Comparison of ENCODE assay signal across 8 cellular contexts in the genomic region with DNA sequence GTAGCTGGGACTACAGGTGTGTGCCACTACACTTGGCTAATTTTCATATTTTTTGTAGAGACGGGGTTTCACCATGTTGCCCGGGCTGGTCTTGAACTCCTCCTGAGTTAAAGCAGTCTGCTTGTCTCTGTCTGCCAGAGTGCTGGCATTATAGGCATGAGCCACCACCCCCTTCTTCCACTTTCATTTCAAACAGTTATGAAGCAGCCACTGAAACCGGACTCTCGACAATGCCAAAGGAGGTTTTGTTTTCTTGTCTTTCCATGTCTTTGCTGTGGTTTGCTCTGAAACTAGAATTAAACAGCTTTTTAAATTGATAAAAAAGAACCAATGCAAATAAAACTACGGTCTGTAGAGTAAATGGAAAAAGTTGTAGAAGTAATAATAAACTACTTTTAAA.
DNase-seq lines count a peak whose midpoint lies in the region; ATAC-seq and TF ChIP-seq lines count a peak whose summit lies in the region.

No MANE protein-coding gene starts in this region.

- H3K9me3 Mint-ChIP-seq in activated naive CD4-positive, alpha-beta T cell treated with anti-CD3 and anti-CD28 coated beads, Interleukin-2, amount 50 U/mL, for 24 hours, result no peaks in the 10 kb centered on the region

- ATAC-seq in HG03280 (IDR thresholded peaks at IDR 0.05; ENCODE audit: unreplicated experiment), result peak; percentile 94

- peak overlapping the region; percentile 84 for H3K27ac Mint-ChIP-seq in activated naive CD4-positive, alpha-beta T cell treated with anti-CD3 and anti-CD28 coated beads, Interleukin-2, amount 50 U/mL, for 24 hours

- TF ChIP-seq POLR2A in erythroblast (IDR thresholded peaks at IDR 0.05; ENCODE audit: low read length), result no peak

- peak overlapping the region; percentile 70 for H3K4me3 Mint-ChIP-seq in activated naive CD4-positive, alpha-beta T cell treated with anti-CD3 and anti-CD28 coated beads, Interleukin-2, amount 50 U/mL, for 24 hours

- H3K4me1 Mint-ChIP-seq in activated naive CD4-positive, alpha-beta T cell treated with anti-CD3 and anti-CD28 coated beads, Interleukin-2, amount 50 U/mL, for 24 hours, result peaks cover 91% of the 10 kb centered on the region

- peak; percentile 62 for DNase-seq in activated naive CD4-positive, alpha-beta T cell treated with Interleukin-2 at 50 U/mL for 16 hours
- DNase-seq in activated naive CD4-positive, alpha-beta T cell (lab: John Stamatoyannopoulos, UW), result no peak
- peak; percentile 50 for DNase-seq in stimulated activated CD8-positive, alpha-beta memory T cell treated with anti-CD3 and anti-CD28 coated beads, Interleukin-4, amount 100 ng/mL, for 48 hours
- DNase-seq in NCI-H1417 treated with DMSO at 0.1 percent for 48 hours (lab: John Stamatoyannopoulos, UW) (no peak), NCI-H446 (lab: John Stamatoyannopoulos, UW) (no peak), erythroblast (lab: John Stamatoyannopoulos, UW) (no peak)

- peaks cover 6% of the 10 kb centered on the region for H3K36me3 Mint-ChIP-seq in activated naive CD4-positive, alpha-beta T cell treated with anti-CD3 and anti-CD28 coated beads, Interleukin-2, amount 50 U/mL, for 24 hours

- no peaks in the 10 kb centered on the region for H3K27me3 Mint-ChIP-seq in activated naive CD4-positive, alpha-beta T cell treated with anti-CD3 and anti-CD28 coated beads, Interleukin-2, amount 50 U/mL, for 24 hours

Comparison
In these comparisons a context has a peak if more than half of its experiments do, and no peak if none do; other contexts are left out.
1. DNase-seq: peak in activated naive CD4-positive, alpha-beta T cell treated with Interleukin-2 at 50 U/mL for 16 hours (single experiment) and stimulated activated CD8-positive, alpha-beta memory T cell treated with anti-CD3 and anti-CD28 coated beads, Interleukin-4, amount 100 ng/mL, for 48 hours (single experiment); none in activated naive CD4-positive, alpha-beta T cell (0 of 4), NCI-H1417 treated with DMSO at 0.1 percent for 48 hours (single experiment), NCI-H446 (0 of 2) and erythroblast (0 of 2).